16 cellular contexts compared by ENCODE assay signal in genomic region chr17:33509331-33509730, GRCh38.
DNase-seq lines count a peak whose midpoint lies in the region; ATAC-seq and TF ChIP-seq lines count a peak whose summit lies in the region.
"Had no signal": no experiment of that assay in that cellular context is flagged by ENCODE, and none has a peak within 500 bp of the region (broad histone marks: within the 10 kb centered on the region; RNA-seq: fewer than 3 reads in every experiment).

No MANE protein-coding gene starts in this region.

- H3K4me1 ChIP-seq in suprapubic skin, result peaks cover 17% of the 10 kb centered on the region

- H3K27me3 ChIP-seq in dorsolateral prefrontal cortex (peaks cover 0 to 7% (median 0%) of the 10 kb centered on the region in 45 donors), suprapubic skin (peaks cover 4% of the 10 kb centered on the region)

- H3K4me3 ChIP-seq in dorsolateral prefrontal cortex, result no peak overlapping the region
- no peak overlapping the region for H3K4me3 ChIP-seq in suprapubic skin
- H3K4me3 ChIP-seq: GM23248 had no signal

- WGBS in suprapubic skin, result 56% methylated on average over 8 of the region's 8 CpGs

- H3K27ac ChIP-seq in dorsolateral prefrontal cortex (no peak overlapping the region), suprapubic skin (peak overlapping the region; percentile 4)
- H3K27ac ChIP-seq: GM23248 had no signal

- H3K9me3 ChIP-seq in suprapubic skin, result no peaks in the 10 kb centered on the region

- TF ChIP-seq CTCF in dorsolateral prefrontal cortex (IDR thresholded peaks at IDR 0.05 in 54 of 56, conservative IDR thresholded peaks at IDR 0.05 in 2 of 56; ENCODE audit: low read depth in 1 of 56, partially characterized antibody in 56 of 56), result no peak
- no peak for TF ChIP-seq CTCF in suprapubic skin (IDR thresholded peaks at IDR 0.05)

- peaks cover 7% of the 10 kb centered on the region for H3K4me1 Mint-ChIP-seq in activated naive CD8-positive, alpha-beta T cell treated with anti-CD3 and anti-CD28 coated beads, Interleukin-2, amount 50 U/mL, for 24 hours
- H3K4me1 Mint-ChIP-seq: CD14-positive monocyte had no signal

- no peaks in the 10 kb centered on the region for H3K9me3 Mint-ChIP-seq in activated naive CD8-positive, alpha-beta T cell treated with anti-CD3 and anti-CD28 coated beads, Interleukin-2, amount 50 U/mL, for 24 hours
- H3K9me3 Mint-ChIP-seq: CD8-positive, alpha-beta T cell had no signal

- DNase-seq in LHCN-M2 (ENCODE audit: low read depth) (peak; percentile 16), dorsolateral prefrontal cortex (peak in 9 of 10 donors; percentile 23 to 65 (median 47)), myocyte (ENCODE audit: low read depth) (peak; percentile 22), suprapubic skin (ENCODE audit: low spot score in 2 of 2) (no peak), NCI-H345 treated with DMSO at 0.1 percent for 48 hours (lab: John Stamatoyannopoulos, UW; ENCODE audit: unreplicated experiment) (no peak)
- DNase-seq in activated naive CD8-positive, alpha-beta T cell treated with anti-CD3 and anti-CD28 coated beads, Interleukin-2, amount 50 U/mL, for 24 hours, result no peak
- DNase-seq: CD8-positive, alpha-beta T cell; COR-L47; DMS153; DND-41; GF-D8; GM23248 had no signal

- no peak for TF ChIP-seq POLR2A in suprapubic skin (IDR thresholded peaks at IDR 0.05)

- no peak for ATAC-seq in GM21528 (IDR thresholded peaks at IDR 0.05; ENCODE audit: low FRiP score, unreplicated experiment)
- no peak for ATAC-seq in activated naive CD8-positive, alpha-beta T cell treated with anti-CD3 and anti-CD28 coated beads, Interleukin-2, amount 50 U/mL, for 24 hours
- no peak for ATAC-seq in HG03565 (IDR thresholded peaks at IDR 0.05; ENCODE audit: unreplicated experiment)
- ATAC-seq: CD8-positive, alpha-beta T cell; HCT116 had no signal

- intact Hi-C loops in dorsolateral prefrontal cortex (cut with DNase I), result no loop called here

- H3K27me3 Mint-ChIP-seq in activated naive CD8-positive, alpha-beta T cell treated with anti-CD3 and anti-CD28 coated beads, Interleukin-2, amount 50 U/mL, for 24 hours, result peaks cover 24% of the 10 kb centered on the region

- TF ChIP-seq EP300 in suprapubic skin (IDR thresholded peaks at IDR 0.05), result no peak

- H3K27ac Mint-ChIP-seq in activated naive CD8-positive, alpha-beta T cell treated with anti-CD3 and anti-CD28 coated beads, Interleukin-2, amount 50 U/mL, for 24 hours, result no peak overlapping the region
- H3K27ac Mint-ChIP-seq: CD14-positive monocyte; CD8-positive, alpha-beta T cell had no signal

- H3K4me3 Mint-ChIP-seq in activated naive CD8-positive, alpha-beta T cell treated with anti-CD3 and anti-CD28 coated beads, Interleukin-2, amount 50 U/mL, for 24 hours, result no peak overlapping the region
- H3K4me3 Mint-ChIP-seq: CD14-positive monocyte; CD8-positive, alpha-beta T cell had no signal

- H3K36me3 ChIP-seq in suprapubic skin, result no peaks in the 10 kb centered on the region

- H3K36me3 Mint-ChIP-seq in activated naive CD8-positive, alpha-beta T cell treated with anti-CD3 and anti-CD28 coated beads, Interleukin-2, amount 50 U/mL, for 24 hours (ENCODE audit: low read depth), result no peaks in the 10 kb centered on the region
- H3K36me3 Mint-ChIP-seq: CD14-positive monocyte; CD8-positive, alpha-beta T cell had no signal

Comparison
In these comparisons a context has a peak if more than half of its experiments do, and no peak if none do; other contexts are left out.
1. DNase-seq: peak in LHCN-M2 (single experiment), dorsolateral prefrontal cortex (9 of 10) and myocyte (single experiment); none in suprapubic skin (0 of 2), activated naive CD8-positive, alpha-beta T cell treated with anti-CD3 and anti-CD28 coated beads, Interleukin-2, amount 50 U/mL, for 24 hours (single experiment) and NCI-H345 treated with DMSO at 0.1 percent for 48 hours (single experiment).